Comparison of ENCODE assay signal across 8 cellular contexts in genomic region chr7:139361523-139361922, GRCh38. TPM values are rescaled to one million over a fixed set of nuclear protein-coding genes. Genes with fewer than 3 reads are reported as not detected.
A peak's percentile ranks its signal among the peaks of the same experiment; 100 is the strongest.
DNase-seq lines count a peak whose midpoint lies in the region; ATAC-seq and TF ChIP-seq lines count a peak whose summit lies in the region.

No MANE protein-coding gene starts in this region.

- no peaks in the 10 kb centered on the region for H3K9me3 Mint-ChIP-seq in CD4-positive, CD25-positive, alpha-beta regulatory T cell
- H3K9me3 Mint-ChIP-seq in neural crest cell: no peaks in the 10 kb centered on the region

- intact Hi-C loops in lower leg skin (cut with DNase I; ENCODE audit: low total_unique reads): no loop called here

- peaks cover 35 to 70% (median 53%) of the 10 kb centered on the region in 4 donors for H3K4me1 Mint-ChIP-seq in CD4-positive, CD25-positive, alpha-beta regulatory T cell
- peaks cover 45% of the 10 kb centered on the region for H3K4me1 Mint-ChIP-seq in neural crest cell

- DNase-seq in CD4-positive, CD25-positive, alpha-beta regulatory T cell: no peak
- DNase-seq in MG63 (no peak), dermis blood vessel endothelial cell (peak; percentile 5), neural crest cell (ENCODE audit: low read depth, low spot score) (no peak), Ammon's horn (ENCODE audit: low spot score) (no peak), NCI-H524 treated with DMSO at 0.1 percent for 48 hours (lab: John Stamatoyannopoulos, UW) (no peak), lower leg skin (ENCODE audit: low spot score in 2 of 2) (no peak)

- peak overlapping the region; percentile 99 for H3K4me3 ChIP-seq in CD4-positive, CD25-positive, alpha-beta regulatory T cell (ENCODE audit: low read depth, low read length)
- H3K4me3 ChIP-seq in MG63 (peak overlapping the region; percentile 84), lower leg skin (ENCODE audit: low read depth, poor library complexity, severe bottlenecking) (no peak overlapping the region)

- no peak for ATAC-seq in CD4-positive, CD25-positive, alpha-beta regulatory T cell (ENCODE audit: low read depth in 2 of 2)
- ATAC-seq in GM21619 (IDR thresholded peaks at IDR 0.05; ENCODE audit: unreplicated experiment): no peak

- peaks cover 6% of the 10 kb centered on the region for H3K36me3 Mint-ChIP-seq in CD4-positive, CD25-positive, alpha-beta regulatory T cell
- peaks cover 6% of the 10 kb centered on the region for H3K36me3 Mint-ChIP-seq in neural crest cell (ENCODE audit: low read depth)

- TF ChIP-seq CTCF in neural crest cell (conservative IDR thresholded peaks at IDR 0.05) (no peak), lower leg skin (IDR thresholded peaks at IDR 0.05) (no peak)

- H3K9me3 ChIP-seq in CD4-positive, CD25-positive, alpha-beta regulatory T cell (ENCODE audit: control insufficient read depth in 2 of 2, low read length in 2 of 2): no peaks in the 10 kb centered on the region
- H3K9me3 ChIP-seq in MG63: no peaks in the 10 kb centered on the region

- peaks cover 37% of the 10 kb centered on the region for H3K4me1 ChIP-seq in CD4-positive, CD25-positive, alpha-beta regulatory T cell (ENCODE audit: control insufficient read depth, insufficient read depth, low read length, poor library complexity, severe bottlenecking)

- H3K27ac ChIP-seq in CD4-positive, CD25-positive, alpha-beta regulatory T cell (ENCODE audit: insufficient read depth, low read length, poor library complexity, severe bottlenecking): peak overlapping the region; percentile 100

- H3K36me3 ChIP-seq in CD4-positive, CD25-positive, alpha-beta regulatory T cell (ENCODE audit: control insufficient read depth, insufficient read depth, low read length): peaks cover 24% of the 10 kb centered on the region
- H3K36me3 ChIP-seq in MG63: peaks cover 25% of the 10 kb centered on the region

- H3K4me3 Mint-ChIP-seq in CD4-positive, CD25-positive, alpha-beta regulatory T cell: peak overlapping the region; percentile 95 to 100 (median 99)
- H3K4me3 Mint-ChIP-seq in neural crest cell: peak overlapping the region; percentile 98

- 15 to 17% methylated on average over 3 of the region's 3 CpGs for WGBS in lower leg skin, 2 donors

- peak overlapping the region in 2 of 3 donors; percentile 99 to 100 for H3K27ac Mint-ChIP-seq in CD4-positive, CD25-positive, alpha-beta regulatory T cell
- H3K27ac Mint-ChIP-seq in neural crest cell (ENCODE audit: unreplicated experiment): peak overlapping the region; percentile 89

- no peak for TF ChIP-seq POLR2A in lower leg skin (IDR thresholded peaks at IDR 0.05)

- H3K27me3 Mint-ChIP-seq in CD4-positive, CD25-positive, alpha-beta regulatory T cell: peaks cover 12% of the 10 kb centered on the region
- H3K27me3 Mint-ChIP-seq in neural crest cell (ENCODE audit: low read depth): no peaks in the 10 kb centered on the region

- no peaks in the 10 kb centered on the region for H3K27me3 ChIP-seq in CD4-positive, CD25-positive, alpha-beta regulatory T cell (ENCODE audit: control insufficient read depth, insufficient read depth, low read length)
- H3K27me3 ChIP-seq in MG63: no peaks in the 10 kb centered on the region

RNA-seq across cellular contexts. Expression of gene LUC7L2, which starts 1.8 kb away (rescaled TPM):
- total RNA-seq in CD4-positive, CD25-positive, alpha-beta regulatory T cell: 190 TPM
- polyA plus RNA-seq in CD4-positive, CD25-positive, alpha-beta regulatory T cell: 10 to 100 TPM; 56.9 to 74.7 (median 59.4) TPM
- total RNA-seq in MG63 (2014; rRNA removed; shearing (Covaris generic); ENCODE audit: low replicate concordance): 37.8 and 53.0 TPM in 2 replicates
- total RNA-seq in dermis blood vessel endothelial cell (38.8 and 53.2 TPM in 2 replicates), neural crest cell (102 and 107 TPM in 2 replicates), lower leg skin (10 to 100 TPM; 48.7 to 71.7 (median 56.8) TPM)

RNA-seq across cellular contexts. Expression of gene FMC1, which starts 20.4 kb away (rescaled TPM):
- 3.4 TPM for total RNA-seq in CD4-positive, CD25-positive, alpha-beta regulatory T cell
- polyA plus RNA-seq in CD4-positive, CD25-positive, alpha-beta regulatory T cell: 10 to 100 TPM; 42.2 to 56.8 (median 56.4) TPM
- total RNA-seq in MG63 (2014; rRNA removed; shearing (Covaris generic); ENCODE audit: low replicate concordance): 0.25 and 17.0 TPM in 2 replicates
- total RNA-seq in dermis blood vessel endothelial cell: 6.3 and 9.7 TPM in 2 replicates
- total RNA-seq in neural crest cell: 18.3 and 24.8 TPM in 2 replicates
- 10 to 100 TPM in 2 of 4 donors, 1 to 10 TPM in 2; 3.9 to 12.3 (median 8.0) TPM for total RNA-seq in lower leg skin
